Comparison of ENCODE assay signal across 1 cellular context in the genomic region with DNA sequence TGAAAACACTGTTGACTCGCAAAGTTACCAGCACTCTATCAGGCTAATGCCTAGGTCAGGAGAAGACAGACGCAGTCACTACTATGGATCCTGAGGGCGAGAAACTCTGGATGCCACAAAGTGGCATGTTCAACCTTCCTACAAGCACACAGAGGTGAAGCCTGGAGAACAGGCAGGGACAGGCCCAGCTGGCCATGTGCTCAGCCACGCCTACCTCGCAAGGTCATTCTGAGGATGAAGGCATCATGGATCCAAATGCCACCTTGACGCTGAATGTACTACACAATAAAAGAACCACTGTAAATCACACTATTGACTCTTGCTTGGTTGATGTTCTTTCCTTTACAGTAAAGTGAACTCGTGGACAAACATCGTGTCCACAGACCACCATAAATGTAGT.
A peak's percentile ranks its signal among the peaks of the same experiment; 100 is the strongest.
TF ChIP-seq lines count a peak whose summit lies in the region.

No MANE protein-coding gene starts in this region.

TF ChIP-seq in H1, 55 proteins besides CTCF, POLR2A, EP300 and RAD21:
- TF ChIP-seq CHD2 (IDR thresholded peaks at IDR 0.05; ENCODE audit: low read length), result no peak
- TF ChIP-seq, protein P1, sequence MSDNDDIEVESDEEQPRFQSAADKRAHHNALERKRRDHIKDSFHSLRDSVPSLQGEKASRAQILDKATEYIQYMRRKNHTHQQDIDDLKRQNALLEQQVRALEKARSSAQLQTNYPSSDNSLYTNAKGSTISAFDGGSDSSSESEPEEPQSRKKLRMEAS (IDR thresholded peaks at IDR 0.05), result peak; percentile 53
